Comparison of ENCODE assay signal across 2 cellular contexts in genomic region chr13:38957794-38958592, GRCh38.
TF ChIP-seq lines count a peak whose summit lies in the region.

No MANE protein-coding gene starts in this region.

TF ChIP-seq in HepG2, 621 proteins besides CTCF, POLR2A, EP300 and RAD21:
- no peak for TF ChIP-seq ZNF691 (CRISPR knock-in tag; IDR thresholded peaks at IDR 0.05; ENCODE audit: borderline replicate concordance, low read depth)
- TF ChIP-seq MAFK (conservative IDR thresholded peaks at IDR 0.05 in 1 of 2, IDR thresholded peaks at IDR 0.05 in 1 of 2; ENCODE audit: low read length in 2 of 2): peak; percentile 92 to 94
- TF ChIP-seq MAFF (IDR thresholded peaks at IDR 0.05; ENCODE audit: low read depth, low read length): peak; percentile 86

TF ChIP-seq in K562, 482 proteins besides CTCF, POLR2A, EP300 and RAD21:
- TF ChIP-seq ZNF316 (IDR thresholded peaks at IDR 0.05) (peak; percentile 33), HINFP (tag; conservative IDR thresholded peaks at IDR 0.05; ENCODE audit: low read depth) (no peak), DPF2 (IDR thresholded peaks at IDR 0.05) (no peak), BRD9 (IDR thresholded peaks at IDR 0.05; ENCODE audit: low read depth, partially characterized antibody) (no peak), MAFK (IDR thresholded peaks at IDR 0.05; ENCODE audit: low read length) (peak; percentile 54; the same call in 1 of the 2 replicates), NR2C2 (CRISPR knock-in tag; IDR thresholded peaks at IDR 0.05) (no peak), NR2C2 (tag; IDR thresholded peaks at IDR 0.05) (no peak), ZBTB2 (IDR thresholded peaks at IDR 0.05) (no peak), MAFF (IDR thresholded peaks at IDR 0.05; ENCODE audit: low read length) (peak; percentile 45), ZC3H4 (CRISPR knock-in tag; IDR thresholded peaks at IDR 0.05; ENCODE audit: borderline replicate concordance) (no peak), ZZZ3 (IDR thresholded peaks at IDR 0.05) (no peak), ARNT (IDR thresholded peaks at IDR 0.05) (no peak), CCAR2 (IDR thresholded peaks at IDR 0.05; ENCODE audit: low read depth, low read length) (no peak), FOXO4 (CRISPR knock-in tag; IDR thresholded peaks at IDR 0.05) (no peak), ID3 (CRISPR knock-in tag; IDR thresholded peaks at IDR 0.05) (no peak), ID3 (tag; IDR thresholded peaks at IDR 0.05) (no peak), C11orf30 (IDR thresholded peaks at IDR 0.05; ENCODE audit: low read depth) (peak; percentile 59; the same call in 1 of the 2 replicates), PCBP1 (IDR thresholded peaks at IDR 0.05; ENCODE audit: low read depth, low read length, poor library complexity, severe bottlenecking) (no peak), JUN (IDR thresholded peaks at IDR 0.05; ENCODE audit: borderline replicate concordance, low read depth, low read length) (no peak), JUN (CRISPR knock-in tag; IDR thresholded peaks at IDR 0.05; ENCODE audit: borderline replicate concordance) (no peak), TCF15 (CRISPR knock-in tag; IDR thresholded peaks at IDR 0.05) (no peak), MAFG (tag; conservative IDR thresholded peaks at IDR 0.05) (peak; percentile 28; the same call in 1 of the 2 replicates), KAT8 (IDR thresholded peaks at IDR 0.05; ENCODE audit: low read depth) (no peak), ZNF518B (CRISPR knock-in tag; IDR thresholded peaks at IDR 0.05) (no peak), MEF2A (IDR thresholded peaks at IDR 0.05; ENCODE audit: control insufficient read depth, low read depth, low read length) (no peak)
TF ChIP-seq in K562: peak in this region for 5.
